In genomic region chr2:177584293-177584692, GRCh38 we compare ENCODE assay signal across 25 cellular contexts.
A peak's percentile ranks its signal among the peaks of the same experiment; 100 is the strongest.
DNase-seq lines count a peak whose midpoint lies in the region; ATAC-seq, FAIRE-seq and TF ChIP-seq lines count a peak whose summit lies in the region.
"Had no signal": no experiment of that assay in that cellular context is flagged by ENCODE, and none has a peak within 500 bp of the region (broad histone marks: within the 10 kb centered on the region; RNA-seq: fewer than 3 reads in every experiment).

No MANE protein-coding gene starts in this region.

- no peak overlapping the region for H3K27ac ChIP-seq in K562 (ENCODE audit: extremely low read depth, low read depth, low read length)
- H3K27ac ChIP-seq: 22Rv1; A549; BLaER1 treated with 17β-estradiol and CSF1 and Interleukin-3, amounts not matched to agents 10 nM and 100 nM; C4-2B had no signal

- TF ChIP-seq RAD21 in K562 (CRISPR knock-in tag; conservative IDR thresholded peaks at IDR 0.05 in 1 of 2, IDR thresholded peaks at IDR 0.05 in 1 of 2): no peak

- no peaks in the 10 kb centered on the region for H3K36me3 ChIP-seq in K562 (ENCODE audit: control insufficient read depth, insufficient read depth, low read length)
- H3K36me3 ChIP-seq: BLaER1 treated with 17β-estradiol and CSF1 and Interleukin-3, amounts not matched to agents 10 nM and 100 nM had no signal

- no peak for FAIRE-seq in K562 (lab: Jason Lieb, UNC)
- FAIRE-seq: A549, G401.6, GM12892, GM18507 had no signal

- TF ChIP-seq POLR2A in K562 (conservative IDR thresholded peaks at IDR 0.05): no peak

- H3K4me1 ChIP-seq in K562 (replicated peaks in 1 of 2; ENCODE audit: control insufficient read depth in 2 of 2, insufficient read depth in 2 of 2, low read length in 2 of 2): no peaks in the 10 kb centered on the region
- H3K4me1 ChIP-seq: A549 had no signal

- no peak overlapping the region for H2AFZ ChIP-seq in K562 (ENCODE audit: low read depth, low read length)

- POLR2A ChIA-PET in K562 (lab: Yijun Ruan, JAX): interaction anchor here (1.0 kb wide), 1 partner anchor 15 kb away, joined by 8 read pairs; no protein-coding TSS in a partner anchor

- no peak for TF ChIP-seq EP300 in K562 (IDR thresholded peaks at IDR 0.05; ENCODE audit: low read length)

- WGBS in K562 (ENCODE audit: insufficient coverage, low coverage, missing lambda C conversion rate): 20% methylated on average over 4 of the region's 4 CpGs

- H4K20me1 ChIP-seq in K562 (replicated peaks; ENCODE audit: control insufficient read depth, insufficient read depth, low read length): no peaks in the 10 kb centered on the region
- H4K20me1 ChIP-seq: BLaER1 treated with 17β-estradiol and CSF1 and Interleukin-3, amounts not matched to agents 10 nM and 100 nM had no signal

- CTCF ChIA-PET in K562 (lab: Yijun Ruan, JAX; ENCODE audit: low intra/inter-chr PET ratio): interaction anchor here (0.7 kb wide), 1 partner anchor 62 kb away, joined by 3 read pairs; no protein-coding TSS in a partner anchor

- H3K79me2 ChIP-seq in K562 (ENCODE audit: control insufficient read depth, insufficient read depth, low read length): no peaks in the 10 kb centered on the region

- H3K9me3 ChIP-seq in K562 (replicated peaks; ENCODE audit: control insufficient read depth, insufficient read depth, low read depth, low read length): no peaks in the 10 kb centered on the region
- H3K9me3 ChIP-seq: A549; BLaER1 treated with 17β-estradiol and CSF1 and Interleukin-3, amounts not matched to agents 10 nM and 100 nM had no signal

- no peaks in the 10 kb centered on the region for H3K9me1 ChIP-seq in K562 (ENCODE audit: control insufficient read depth, insufficient read depth, low read length)

- intact Hi-C loops in K562 (cut with micrococcal nuclease): no loop called here

- no peak overlapping the region for H3K4me3 ChIP-seq in K562
- H3K4me3 ChIP-seq: A549; BLaER1 treated with 17β-estradiol and CSF1 and Interleukin-3, amounts not matched to agents 10 nM and 100 nM had no signal

- BruUV-seq in K562 (replicated peaks; lab: Mats Ljungman, UMichigan): no TSS peak

- peak; percentile 24 for DNase-seq in NCI-H2171 treated with DMSO at 0.1 percent for 48 hours (lab: John Stamatoyannopoulos, UW)
- no peak for DNase-seq in NCI-H2171 (lab: John Stamatoyannopoulos, UW)
- DNase-seq in NCI-H82 (lab: John Stamatoyannopoulos, UW): peak; percentile 94
- peak; percentile 68 for DNase-seq in SK-N-DZ (ENCODE audit: low spot score)
- no peak for DNase-seq in K562 (ENCODE audit: extremely low read depth in 1 of 4, low spot score in 3 of 4)
- no peak for DNase-seq in CD1c-positive myeloid dendritic cell (ENCODE audit: extremely low spot score)
- no peak for DNase-seq in stimulated activated naive CD4-positive, alpha-beta T cell treated with Interleukin-2 at 50 U/mL for 16 hours (lab: John Stamatoyannopoulos, UW)
- DNase-seq: AML-193; CD4-positive, alpha-beta memory T cell; CD4-positive, CD25-positive, alpha-beta regulatory T cell; CD8-positive, alpha-beta memory T cell; COR-L47; DMS 273 treated with DMSO at 0.1 percent for 48 hours; DMS153; DMS53; DMS79; GF-D8 had no signal

- H3K4me2 ChIP-seq in K562 (ENCODE audit: insufficient read depth, low read length): no peak overlapping the region
- H3K4me2 ChIP-seq: A549; BLaER1 treated with 17β-estradiol and CSF1 and Interleukin-3, amounts not matched to agents 10 nM and 100 nM had no signal

- in situ Hi-C loops in K562 (cut with MboI): no loop called here

- H3K9ac ChIP-seq in K562 (ENCODE audit: insufficient read depth in 1 of 2, low read depth in 2 of 2, low read length in 2 of 2): no peak overlapping the region
- H3K9ac ChIP-seq: BLaER1 treated with 17β-estradiol and CSF1 and Interleukin-3, amounts not matched to agents 10 nM and 100 nM had no signal

- no peak for TF ChIP-seq CTCF in K562 (IDR thresholded peaks at IDR 0.05 in 2 of 3, conservative IDR thresholded peaks at IDR 0.05 in 1 of 3; ENCODE audit: insufficient read depth in 2 of 3, low read depth in 1 of 3, low read length in 3 of 3)

- ATAC-seq in K562 (no peak), HG03280 (IDR thresholded peaks at IDR 0.05; ENCODE audit: unreplicated experiment) (no peak)
- ATAC-seq: A549 had no signal

- H3K27me3 ChIP-seq in K562 (ENCODE audit: control insufficient read depth in 2 of 2, insufficient read depth in 2 of 2, low read length in 2 of 2): peaks cover 0 to 9% of the 10 kb centered on the region in 2 experiments; a peak in 2 of 5 replicates
- H3K27me3 ChIP-seq: BLaER1 treated with 17β-estradiol and CSF1 and Interleukin-3, amounts not matched to agents 10 nM and 100 nM had no signal

TF ChIP-seq in K562, 482 proteins besides CTCF, POLR2A, EP300 and RAD21:
- TF ChIP-seq ZBTB11 (CRISPR knock-in tag; IDR thresholded peaks at IDR 0.05): no peak
- no peak for TF ChIP-seq CCNT2 (IDR thresholded peaks at IDR 0.05; ENCODE audit: borderline replicate concordance, extremely low read depth, insufficient read length, low read depth, low read length)
- TF ChIP-seq TFAM (CRISPR knock-in tag; conservative IDR thresholded peaks at IDR 0.05): no peak
- no peak for TF ChIP-seq BRD4 (IDR thresholded peaks at IDR 0.05)
- TF ChIP-seq THAP7 (CRISPR knock-in tag; IDR thresholded peaks at IDR 0.05): no peak
- no peak for TF ChIP-seq PCBP2 (IDR thresholded peaks at IDR 0.05; ENCODE audit: low read depth, low read length, poor library complexity, severe bottlenecking)
- TF ChIP-seq ZNF561 (CRISPR knock-in tag; conservative IDR thresholded peaks at IDR 0.05): no peak
- 0 out of 2 replicates have a peak, but pooled peaks have one; percentile 6 for TF ChIP-seq ZNF384 (IDR thresholded peaks at IDR 0.05; ENCODE audit: low read depth, low read length)
- TF ChIP-seq PKNOX1 (IDR thresholded peaks at IDR 0.05): peak; percentile 89
- no peak for TF ChIP-seq TAF15 (IDR thresholded peaks at IDR 0.05; ENCODE audit: low read depth, low read length)
- no peak for TF ChIP-seq XRCC3 (IDR thresholded peaks at IDR 0.05)
- TF ChIP-seq SMARCA5 (IDR thresholded peaks at IDR 0.05): no peak

Comparison
In these comparisons a context has a peak if more than half of its experiments do, and no peak if none do; other contexts are left out.
1. DNase-seq: peak in NCI-H2171 treated with DMSO at 0.1 percent for 48 hours (single experiment), NCI-H82 (single experiment) and SK-N-DZ (single experiment); none in NCI-H2171 (single experiment), K562 (0 of 4), CD1c-positive myeloid dendritic cell (single experiment) and stimulated activated naive CD4-positive, alpha-beta T cell treated with Interleukin-2 at 50 U/mL for 16 hours (single experiment).